Comparison of ENCODE assay signal across 1 cellular context in genomic region chr1:6776895-6777294, GRCh38.
TF ChIP-seq lines count a peak whose summit lies in the region.

No MANE protein-coding gene starts in this region.

TF ChIP-seq in H1, 55 proteins besides CTCF, POLR2A, EP300 and RAD21:
- no peak for TF ChIP-seq GABPA (IDR thresholded peaks at IDR 0.05; ENCODE audit: borderline replicate concordance, insufficient read depth, low read length)
- TF ChIP-seq ZNF274 (IDR thresholded peaks at IDR 0.05; ENCODE audit: borderline replicate concordance, extremely low read depth, low read length) = no peak
- no peak for TF ChIP-seq NRF1 (IDR thresholded peaks at IDR 0.05; ENCODE audit: low read depth, low read length)
- no peak for TF ChIP-seq JUN (IDR thresholded peaks at IDR 0.05; ENCODE audit: low read depth, low read length)
- TF ChIP-seq TAF1 (IDR thresholded peaks at IDR 0.05; ENCODE audit: low read depth, low read length) = no peak
- no peak for TF ChIP-seq SRF (IDR thresholded peaks at IDR 0.05; ENCODE audit: low read depth, low read length)
- TF ChIP-seq E2F6 (IDR thresholded peaks at IDR 0.05) = no peak
- no peak for TF ChIP-seq SAP30 (IDR thresholded peaks at IDR 0.05; ENCODE audit: insufficient read depth, insufficient replicate concordance, low read length)
- no peak for TF ChIP-seq GTF2F1 (IDR thresholded peaks at IDR 0.05; ENCODE audit: borderline replicate concordance, low read depth, low read length)
- no peak for TF ChIP-seq RXRA (IDR thresholded peaks at IDR 0.05; ENCODE audit: insufficient read depth, low read depth, low read length)
- no peak for TF ChIP-seq BCL11A (IDR thresholded peaks at IDR 0.05; ENCODE audit: low read depth in 2 of 2, low read length in 2 of 2)
- TF ChIP-seq MAFK (IDR thresholded peaks at IDR 0.05; ENCODE audit: low read depth, low read length) = no peak
- no peak for TF ChIP-seq CBX8 (IDR thresholded peaks at IDR 0.05; ENCODE audit: borderline replicate concordance, low read depth, low read length)
- TF ChIP-seq SP1 (IDR thresholded peaks at IDR 0.05; ENCODE audit: low read depth, low read length) = no peak
- TF ChIP-seq POLR2AphosphoS5 (IDR thresholded peaks at IDR 0.05; ENCODE audit: low read depth, low read length) = no peak
- no peak for TF ChIP-seq KDM5A (IDR thresholded peaks at IDR 0.05; ENCODE audit: low read length)
- TF ChIP-seq HDAC2 (IDR thresholded peaks at IDR 0.05; ENCODE audit: borderline replicate concordance in 1 of 2, low read depth in 2 of 2, low read length in 2 of 2) = no peak
- TF ChIP-seq TAF7 (optimal IDR thresholded peaks at IDR 0.05; ENCODE audit: borderline replicate concordance, low read depth, low read length) = no peak
- no peak for TF ChIP-seq POU5F1 (IDR thresholded peaks at IDR 0.05; ENCODE audit: low read depth, low read length)
